Comparison of ENCODE assay signal across 11 cellular contexts in genomic region chr12:53197011-53197640, GRCh38. TPM values are rescaled to one million over a fixed set of nuclear protein-coding genes. Genes with fewer than 3 reads are reported as not detected.
DNase-seq lines count a peak whose midpoint lies in the region; ATAC-seq and TF ChIP-seq lines count a peak whose summit lies in the region.
"Had no signal": no experiment of that assay in that cellular context is flagged by ENCODE, and none has a peak within 500 bp of the region (broad histone marks: within the 10 kb centered on the region; RNA-seq: fewer than 3 reads in every experiment).

No MANE protein-coding gene starts in this region.

- peak overlapping the region; percentile 81 for H3K27ac Mint-ChIP-seq in activated T-helper 17 cell treated with anti-CD3 and anti-CD28 coated beads, Interleukin-2, amount 50 U/mL, for 72 hours
- peak overlapping the region in 4 of 6 donors; percentile 33 to 91 (median 62) for H3K27ac Mint-ChIP-seq in naive B cell

- H3K4me3 Mint-ChIP-seq in activated T-helper 17 cell treated with anti-CD3 and anti-CD28 coated beads, Interleukin-2, amount 50 U/mL, for 72 hours: no peak overlapping the region
- peak overlapping the region in 5 of 8 donors; percentile 38 to 81 (median 49) for H3K4me3 Mint-ChIP-seq in naive B cell

- DNase-seq in Right ventricle myocardium inferior (ENCODE audit: missing footprints) (no peak), cardiac septum (ENCODE audit: low spot score) (no peak), naive B cell (no peak), vagina (ENCODE audit: extremely low spot score in 2 of 2) (no peak), NCI-H1048 (lab: John Stamatoyannopoulos, UW) (no peak), GF-D8 (lab: John Stamatoyannopoulos, UW) (no peak), GM10266 (ENCODE audit: extremely low spot score) (no peak)
- DNase-seq: NCI-H1436 treated with DMSO at 0.1 percent for 48 hours, OCI-M1 had no signal

- no peaks in the 10 kb centered on the region for H3K36me3 ChIP-seq in vagina

- H3K27me3 ChIP-seq in vagina: no peaks in the 10 kb centered on the region

- H3K4me3 ChIP-seq in vagina: peak overlapping the region; percentile 27 to 44

- ATAC-seq in Right ventricle myocardium inferior: peak; percentile 2
- ATAC-seq in activated T-helper 17 cell treated with anti-CD3 and anti-CD28 coated beads, Interleukin-2, amount 50 U/mL, for 72 hours (replicated peaks): no peak
- peak in 1 of 2 donors; percentile 3 for ATAC-seq in naive B cell (ENCODE audit: low read depth in 2 of 2)

- peaks cover 89% of the 10 kb centered on the region for H3K36me3 Mint-ChIP-seq in activated T-helper 17 cell treated with anti-CD3 and anti-CD28 coated beads, Interleukin-2, amount 50 U/mL, for 72 hours (ENCODE audit: low read depth)
- H3K36me3 Mint-ChIP-seq in naive B cell: peaks cover 0 to 28% of the 10 kb centered on the region in 2 donors

- no peak for TF ChIP-seq CTCF in vagina (IDR thresholded peaks at IDR 0.05)
- TF ChIP-seq CTCF in GM10266 (IDR thresholded peaks at IDR 0.05; ENCODE audit: control insufficient read depth, insufficient read depth, low read depth, missing control alignments): no peak

- intact Hi-C loops in Right ventricle myocardium inferior (cut with DNase I): loop anchor here (1.0 to 2.0 kb wide), 2 partner anchors 38 to 131 kb away; no protein-coding TSS in a partner anchor
- intact Hi-C loops in cardiac septum (cut with DNase I): loop anchor here (2.0 kb wide), 2 partner anchors 36 to 130 kb away; no protein-coding TSS in a partner anchor
- intact Hi-C loops in vagina (cut with DNase I): loop anchor here (5.0 to 10.0 kb wide), 2 partner anchors 40 to 132 kb away; no protein-coding TSS in a partner anchor

- no peaks in the 10 kb centered on the region for H3K9me3 ChIP-seq in vagina

- no peaks in the 10 kb centered on the region for H3K27me3 Mint-ChIP-seq in activated T-helper 17 cell treated with anti-CD3 and anti-CD28 coated beads, Interleukin-2, amount 50 U/mL, for 72 hours
- H3K27me3 Mint-ChIP-seq in naive B cell: no peaks in the 10 kb centered on the region

- H3K4me1 Mint-ChIP-seq in activated T-helper 17 cell treated with anti-CD3 and anti-CD28 coated beads, Interleukin-2, amount 50 U/mL, for 72 hours: peaks cover 39% of the 10 kb centered on the region
- H3K4me1 Mint-ChIP-seq in naive B cell: peaks cover 43 to 57% (median 50%) of the 10 kb centered on the region in 3 donors

- H3K9me3 Mint-ChIP-seq in activated T-helper 17 cell treated with anti-CD3 and anti-CD28 coated beads, Interleukin-2, amount 50 U/mL, for 72 hours: no peaks in the 10 kb centered on the region
- no peaks in the 10 kb centered on the region for H3K9me3 Mint-ChIP-seq in naive B cell

- peaks cover 13% of the 10 kb centered on the region for H3K4me1 ChIP-seq in vagina

- no peak overlapping the region for H3K27ac ChIP-seq in vagina
- H3K27ac ChIP-seq: HL-60 had no signal

- no peak for TF ChIP-seq POLR2A in vagina (IDR thresholded peaks at IDR 0.05)

RNA-seq across cellular contexts. Expression of gene ITGB7, which starts 9.9 kb away (rescaled TPM):
- 0.76 TPM for total RNA-seq in Right ventricle myocardium inferior
- 1.4 TPM for total RNA-seq in cardiac septum
- 100 to 1,000 TPM; 183 to 187 TPM for total RNA-seq in activated T-helper 17 cell treated with anti-CD3 and anti-CD28 coated beads, Interleukin-2, amount 50 U/mL, for 72 hours
- polyA plus RNA-seq in naive B cell (ENCODE audit: low read depth in 6 of 6): 100 to 1,000 TPM in 1 of 6 donors, 10 to 100 TPM in 5; 63.2 to 174 (median 96.4) TPM
- total RNA-seq in vagina: 3.7 TPM

RNA-seq across cellular contexts. Expression of gene CSAD, which starts 16.4 kb away (rescaled TPM):
- total RNA-seq in Right ventricle myocardium inferior (10.8 TPM), cardiac septum (16.5 TPM), vagina (44.9 TPM)
- 10 to 100 TPM; 29.8 to 43.5 TPM for total RNA-seq in activated T-helper 17 cell treated with anti-CD3 and anti-CD28 coated beads, Interleukin-2, amount 50 U/mL, for 72 hours
- 1 to 10 TPM in 4 of 6 donors, under 1 TPM in 2; 0.19 to 1.8 (median 1.1) TPM for polyA plus RNA-seq in naive B cell (ENCODE audit: low read depth in 6 of 6)

RNA-seq across cellular contexts. Expression of gene ZNF740, which starts 16.6 kb away (rescaled TPM):
- 31.5 TPM for total RNA-seq in Right ventricle myocardium inferior
- 19.2 TPM for total RNA-seq in cardiac septum
- total RNA-seq in activated T-helper 17 cell treated with anti-CD3 and anti-CD28 coated beads, Interleukin-2, amount 50 U/mL, for 72 hours: 10 to 100 TPM; 41.8 to 42.3 TPM
- 1 to 10 TPM; 1.8 to 6.0 (median 4.2) TPM for polyA plus RNA-seq in naive B cell (ENCODE audit: low read depth in 6 of 6)
- total RNA-seq in vagina: 12.8 TPM

RNA-seq across cellular contexts. Expression of gene RARG, which starts 34.9 kb away (rescaled TPM):
- 18.2 TPM for total RNA-seq in Right ventricle myocardium inferior
- 21.2 TPM for total RNA-seq in cardiac septum
- total RNA-seq in activated T-helper 17 cell treated with anti-CD3 and anti-CD28 coated beads, Interleukin-2, amount 50 U/mL, for 72 hours: 10 to 100 TPM; 28.5 to 58.3 TPM
- 1 to 10 TPM in 2 of 6 donors, under 1 TPM in 2, not detected in 2; 0.78 to 2.2 (median 1.3) TPM for polyA plus RNA-seq in naive B cell (ENCODE audit: low read depth in 6 of 6)
- total RNA-seq in vagina: 79.1 TPM

Comparison
In these comparisons a context has a peak if more than half of its experiments do, and no peak if none do; other contexts are left out.
1. RNA of gene ITGB7, which starts 9.9 kb away (total RNA-seq): 183 to 187 TPM in activated T-helper 17 cell treated with anti-CD3 and anti-CD28 coated beads, Interleukin-2, amount 50 U/mL, for 72 hours; 3.7 TPM in vagina (single experiment), 1.4 TPM in cardiac septum (single experiment) and 0.76 TPM in Right ventricle myocardium inferior (single experiment); every median in the first group is over 10 times any median in the second.